17 cellular contexts compared by ENCODE assay signal in genomic region chr1:187054862-187055757, GRCh38.
DNase-seq lines count a peak whose midpoint lies in the region; ATAC-seq, FAIRE-seq and TF ChIP-seq lines count a peak whose summit lies in the region.
"Had no signal": no experiment of that assay in that cellular context is flagged by ENCODE, and none has a peak within 500 bp of the region (broad histone marks: within the 10 kb centered on the region; RNA-seq: fewer than 3 reads in every experiment).

No MANE protein-coding gene starts in this region.

- H3K4me1 Mint-ChIP-seq in stimulated activated naive B cell treated with anti-CD40 and anti-IgM and Interleukin-4, amounts not matched to agents 10 μg/mL and 1 μg/mL and 100 μg/mL, for 72 hours: no peaks in the 10 kb centered on the region
- H3K4me1 Mint-ChIP-seq: CD8-positive, alpha-beta memory T cell had no signal

- peak; percentile 15 for FAIRE-seq in TTC549 (lab: Jason Lieb, UNC)
- FAIRE-seq: GM12892, H54 had no signal

- H3K27me3 Mint-ChIP-seq in stimulated activated naive B cell treated with anti-CD40 and anti-IgM and Interleukin-4, amounts not matched to agents 10 μg/mL and 1 μg/mL and 100 μg/mL, for 72 hours: no peaks in the 10 kb centered on the region
- H3K27me3 Mint-ChIP-seq: CD8-positive, alpha-beta memory T cell had no signal

- no peaks in the 10 kb centered on the region for H3K36me3 Mint-ChIP-seq in stimulated activated naive B cell treated with anti-CD40 and anti-IgM and Interleukin-4, amounts not matched to agents 10 μg/mL and 1 μg/mL and 100 μg/mL, for 72 hours
- H3K36me3 Mint-ChIP-seq: CD8-positive, alpha-beta memory T cell had no signal

- ATAC-seq in stimulated activated naive B cell treated with anti-CD40 and anti-IgM and Interleukin-4, amounts not matched to agents 10 μg/mL and 1 μg/mL and 100 μg/mL, for 72 hours (replicated peaks): no peak
- ATAC-seq in GM21381 (IDR thresholded peaks at IDR 0.05; ENCODE audit: unreplicated experiment): no peak

- H3K27ac Mint-ChIP-seq in stimulated activated naive B cell treated with anti-CD40 and anti-IgM and Interleukin-4, amounts not matched to agents 10 μg/mL and 1 μg/mL and 100 μg/mL, for 72 hours: peak overlapping the region; percentile 15

- TF ChIP-seq CTCF in LNCaP clone FGC (IDR thresholded peaks at IDR 0.05; ENCODE audit: control insufficient read depth, extremely low read depth, insufficient read depth): no peak

- H3K9me3 Mint-ChIP-seq in stimulated activated naive B cell treated with anti-CD40 and anti-IgM and Interleukin-4, amounts not matched to agents 10 μg/mL and 1 μg/mL and 100 μg/mL, for 72 hours: no peaks in the 10 kb centered on the region
- H3K9me3 Mint-ChIP-seq: CD8-positive, alpha-beta memory T cell had no signal

- DNase-seq in NCI-H345 (lab: John Stamatoyannopoulos, UW) (peak; percentile 4), NCI-H345 treated with DMSO at 0.1 percent for 48 hours (lab: John Stamatoyannopoulos, UW; ENCODE audit: unreplicated experiment) (no peak), LNCaP clone FGC (ENCODE audit: low read depth) (peak; percentile 53), NOMO-1 (lab: John Stamatoyannopoulos, UW; ENCODE audit: unreplicated experiment in 2 of 2) (no peak), HUDEP-2 (lab: John Stamatoyannopoulos, UW; ENCODE audit: unreplicated experiment in 76 of 76) (no peak)
- DNase-seq in stimulated activated naive B cell treated with anti-CD40 and anti-IgM and Interleukin-4, amounts not matched to agents 10 μg/mL and 1 μg/mL and 100 μg/mL, for 72 hours: no peak
- DNase-seq: CD8-positive, alpha-beta memory T cell; KBM-7; NCI-H1436; NCI-H2081; NCI-H526; NK-92 treated with Interleukin-12 subunit alpha and Interleukin-12 subunit beta, amount 100 ng/mL, for 24 hours had no signal

- H3K4me3 Mint-ChIP-seq in stimulated activated naive B cell treated with anti-CD40 and anti-IgM and Interleukin-4, amounts not matched to agents 10 μg/mL and 1 μg/mL and 100 μg/mL, for 72 hours: no peak overlapping the region
- H3K4me3 Mint-ChIP-seq: CD8-positive, alpha-beta memory T cell had no signal

- no peak overlapping the region for H3K4me3 ChIP-seq in LNCaP clone FGC (ENCODE audit: low read depth, low read length)
- H3K4me3 ChIP-seq: SJSA1 had no signal

Comparison
In these comparisons a context has a peak if more than half of its experiments do, and no peak if none do; other contexts are left out.
1. DNase-seq: peak in NCI-H345 (single experiment) and LNCaP clone FGC (single experiment); none in NCI-H345 treated with DMSO at 0.1 percent for 48 hours (single experiment), stimulated activated naive B cell treated with anti-CD40 and anti-IgM and Interleukin-4, amounts not matched to agents 10 μg/mL and 1 μg/mL and 100 μg/mL, for 72 hours (single experiment), NOMO-1 (0 of 2) and HUDEP-2 (0 of 76).